Comparison of ENCODE assay signal across 8 cellular contexts in genomic region chr12:120726510-120726793, GRCh38. TPM values are rescaled to one million over a fixed set of nuclear protein-coding genes. Genes with fewer than 3 reads are reported as not detected.
DNase-seq lines count a peak whose midpoint lies in the region; ATAC-seq, FAIRE-seq and TF ChIP-seq lines count a peak whose summit lies in the region.

No MANE protein-coding gene starts in this region.

- H3K4me3 ChIP-seq in WI38 (ENCODE audit: low read depth, low read length) (peak overlapping the region; percentile 72; the same call in 1 of the 2 replicates), iPS-15b (ENCODE audit: low read depth, low read length) (peak overlapping the region; percentile 71), small intestine (ENCODE audit: low read depth in 1 of 2, low read length in 2 of 2) (peak overlapping the region; percentile 73 to 76)

- H3K4me1 Mint-ChIP-seq in H9 = peaks cover 14 to 17% of the 10 kb centered on the region in 2 experiments

- no peak overlapping the region for H4K91ac ChIP-seq in H9 (ENCODE audit: insufficient read length, low read depth, low read length)

- H3K27me3 ChIP-seq in H9 (ENCODE audit: insufficient read depth, low read length) (no peaks in the 10 kb centered on the region), iPS-15b (ENCODE audit: control insufficient read depth, insufficient read depth, low read length) (peaks cover 3% of the 10 kb centered on the region), small intestine (ENCODE audit: control insufficient read depth in 2 of 2, insufficient read depth in 2 of 2, low read length in 2 of 2) (no peaks in the 10 kb centered on the region)

- H2BK120ac ChIP-seq in H9 (ENCODE audit: low read depth, low read length, poor library complexity, severe bottlenecking) = no peak overlapping the region

- peak overlapping the region; percentile 73 for H3K4me2 ChIP-seq in H9 (ENCODE audit: insufficient read depth, insufficient read length, low read length)

- H3K79me2 ChIP-seq in H9 (ENCODE audit: insufficient read depth, low read length) = 0 out of 2 replicates have a peak, but pooled peaks cover 2% of the 10 kb centered on the region

- no peak overlapping the region for H4K8ac ChIP-seq in H9 (replicated peaks; ENCODE audit: insufficient read length, low read depth, low read length)

- H3T11ph ChIP-seq in H9 (ENCODE audit: low read length) = no peak overlapping the region

- no peaks in the 10 kb centered on the region for H3K4me1 ChIP-seq in H9 (ENCODE audit: insufficient read depth, low read length)
- peaks cover 7% of the 10 kb centered on the region for H3K4me1 ChIP-seq in iPS-15b (ENCODE audit: control insufficient read depth, insufficient read depth, low read length)
- peaks cover 0 to 4% of the 10 kb centered on the region in 2 donors for H3K4me1 ChIP-seq in small intestine (ENCODE audit: control insufficient read depth in 2 of 2, insufficient read depth in 1 of 2, low read depth in 1 of 2, low read length in 1 of 2)

- no peak overlapping the region for H2BK5ac ChIP-seq in H9 (ENCODE audit: insufficient read length, low read length)

- H3K14ac ChIP-seq in H9 (ENCODE audit: insufficient read depth, low read length) = no peak overlapping the region

- no peak for FAIRE-seq in small intestine (lab: Jason Lieb, UNC)

- H2BK15ac ChIP-seq in H9 (ENCODE audit: low read depth, low read length) = no peak overlapping the region

- peak overlapping the region; percentile 79 to 86 for H3K4me3 Mint-ChIP-seq in H9

- no peak overlapping the region for H2AFZ ChIP-seq in H9 (ENCODE audit: low read length)

- TF ChIP-seq CTCF in H9 (conservative IDR thresholded peaks at IDR 0.05) (no peak), WI38 (IDR thresholded peaks at IDR 0.05; ENCODE audit: low read depth, low read length) (no peak)

- H3K27ac ChIP-seq in H9 (ENCODE audit: insufficient read length, low read depth, low read length) = no peak overlapping the region
- H3K27ac ChIP-seq in small intestine (ENCODE audit: low read depth in 1 of 2, low read length in 1 of 2) = peak overlapping the region; percentile 85 to 86
- no peak overlapping the region for H3K27ac ChIP-seq in substantia nigra (ENCODE audit: low read depth, low read length, poor library complexity, severe bottlenecking)

- no peak overlapping the region for H2AK5ac ChIP-seq in H9 (ENCODE audit: insufficient read length, low read length)

- no peak overlapping the region for H3K23ac ChIP-seq in H9 (ENCODE audit: insufficient read length, low read depth, low read length)

- no peaks in the 10 kb centered on the region for H4K20me1 ChIP-seq in H9 (ENCODE audit: control insufficient read depth, insufficient read depth, insufficient read length)

- H2BK12ac ChIP-seq in H9 (ENCODE audit: insufficient read length, low read depth, low read length) = no peak overlapping the region

- no peak overlapping the region for H2BK20ac ChIP-seq in H9 (ENCODE audit: low read depth, low read length, poor library complexity, severe bottlenecking)

- peaks cover 15 to 45% (median 42%) of the 10 kb centered on the region in 3 experiments for H3K36me3 Mint-ChIP-seq in H9 (ENCODE audit: insufficient read depth in 1 of 3, low read depth in 3 of 3)

- H3K36me3 ChIP-seq in iPS-15b (ENCODE audit: control insufficient read depth, insufficient read depth, low read length) (peaks cover 11% of the 10 kb centered on the region), small intestine (ENCODE audit: control insufficient read depth in 2 of 2, insufficient read depth in 2 of 2, low read length in 2 of 2) (peaks cover 11% of the 10 kb centered on the region in 2 donors)

- H4K5ac ChIP-seq in H9 (ENCODE audit: insufficient read length, low read depth, low read length) = no peak overlapping the region

- H3K4ac ChIP-seq in H9 (ENCODE audit: low read depth, low read length) = no peak overlapping the region

- H3K9ac ChIP-seq in H9 (ENCODE audit: extremely low read depth, insufficient read length, low read length) = no peak overlapping the region
- H3K9ac ChIP-seq in iPS-15b (ENCODE audit: low read depth, low read length) = no peak overlapping the region

- no peaks in the 10 kb centered on the region for H3K79me1 ChIP-seq in H9 (ENCODE audit: insufficient read depth, low read depth, low read length, poor library complexity, severe bottlenecking)

- peaks cover 7% of the 10 kb centered on the region; the same call in 1 of the 2 replicates for H3K27me3 Mint-ChIP-seq in H9 (ENCODE audit: low read depth)

- no CpG with 5 or more reads among the region's 9 CpGs for WGBS in H9 (ENCODE audit: extremely low coverage, insufficient read length, low lambda C conversion rate)
- 27 to 66% (median 48%) methylated on average over 9 of the region's 9 CpGs for WGBS in small intestine, 3 donors

- H3K27ac Mint-ChIP-seq in H9 = no peak overlapping the region; a peak in 1 of 7 replicates

- H3K18ac ChIP-seq in H9 (ENCODE audit: insufficient read length, low read depth, low read length) = no peak overlapping the region

- ATAC-seq in GM21723 (IDR thresholded peaks at IDR 0.05; ENCODE audit: unreplicated experiment) = no peak
- no peak for ATAC-seq in HG02623 (IDR thresholded peaks at IDR 0.05; ENCODE audit: unreplicated experiment)

- DNase-seq in H9 = no peak
- DNase-seq in small intestine = no peak
- DNase-seq in substantia nigra (lab: John Stamatoyannopoulos, UW) = no peak
- DNase-seq in DMS79 treated with DMSO at 0.1 percent for 48 hours (lab: John Stamatoyannopoulos, UW) = no peak

- peaks cover 5% of the 10 kb centered on the region for H3K23me2 ChIP-seq in H9 (ENCODE audit: insufficient read length, low read depth, low read length, poor library complexity, severe bottlenecking)

- H3K9me3 ChIP-seq in H9 (ENCODE audit: control insufficient read depth, low read depth, low read length) (no peaks in the 10 kb centered on the region), iPS-15b (ENCODE audit: control insufficient read depth, insufficient read depth, low read length) (no peaks in the 10 kb centered on the region), small intestine (ENCODE audit: control insufficient read depth, low read depth) (no peaks in the 10 kb centered on the region)

- no peaks in the 10 kb centered on the region; a peak in 1 of 5 replicates for H3K9me3 Mint-ChIP-seq in H9

- no peak overlapping the region for H3K56ac ChIP-seq in H9 (ENCODE audit: insufficient read length, low read depth, low read length)

RNA-seq across cellular contexts. Expression of gene ACADS, which starts 0.8 kb away (rescaled TPM):
- 8.3 and 9.5 TPM in 2 replicates for total RNA-seq in H9 (2021)
- 100 to 1,000 TPM in 2 of 3 donors, 10 to 100 TPM in 1; 99.4 to 359 (median 270) TPM for polyA plus RNA-seq in small intestine

RNA-seq across cellular contexts. Expression of gene UNC119B, which starts 16.2 kb away (rescaled TPM):
- total RNA-seq in H9 (2021) = 51.5 and 53.5 TPM in 2 replicates
- polyA plus RNA-seq in small intestine = 10 to 100 TPM in 1 of 3 donors, 1 to 10 TPM in 2; 6.9 to 19.1 (median 8.6) TPM

RNA-seq across cellular contexts. Expression of gene MLEC, which starts 39.5 kb away (rescaled TPM):
- 181 TPM in 2 replicates for total RNA-seq in H9 (2021)
- polyA plus RNA-seq in small intestine = 100 to 1,000 TPM in 1 of 3 donors, 10 to 100 TPM in 1, 1 to 10 TPM in 1; 9.7 to 228 (median 14.3) TPM

Comparison
In these comparisons a context has a peak if more than half of its experiments do, and no peak if none do; other contexts are left out.
1. H3K27ac ChIP-seq: peak in small intestine (2 of 2); none in H9 (single experiment) and substantia nigra (single experiment).
2. Peak in every context shown above with its lines, with median percentiles within 50 percentile points of each other: H3K4me3 ChIP-seq.